In genomic region chr1:111441573-111442192, GRCh38 we compare ENCODE assay signal across 8 cellular contexts. TPM values are rescaled to one million over a fixed set of nuclear protein-coding genes. Genes with fewer than 3 reads are reported as not detected.
DNase-seq lines count a peak whose midpoint lies in the region; ATAC-seq and TF ChIP-seq lines count a peak whose summit lies in the region.

No MANE protein-coding gene starts in this region.

- intact Hi-C loops in colonic mucosa (cut with DNase I): loop anchor here (2.0 kb wide), 1 partner anchor 19 kb away; no protein-coding TSS in a partner anchor

- H3K27ac ChIP-seq in colonic mucosa (no peak overlapping the region), neuronal stem cell (replicated peaks; ENCODE audit: low read length) (peak overlapping the region; percentile 13)

- H3K4me3 ChIP-seq in AG10803 (ENCODE audit: low read length) (no peak overlapping the region), colonic mucosa (no peak overlapping the region), neuronal stem cell (ENCODE audit: low read length in 2 of 2) (no peak overlapping the region)

- H2BK5ac ChIP-seq in neuronal stem cell (ENCODE audit: low read length): no peak overlapping the region

- H3K9ac ChIP-seq in colonic mucosa (ENCODE audit: low read depth in 2 of 2, low read length in 2 of 2): no peak overlapping the region
- no peak overlapping the region for H3K9ac ChIP-seq in neuronal stem cell (ENCODE audit: low read depth, low read length, poor library complexity)

- H2AFZ ChIP-seq in neuronal stem cell (ENCODE audit: low read length): no peak overlapping the region

- H3K27me3 ChIP-seq in colonic mucosa (no peaks in the 10 kb centered on the region), neuronal stem cell (ENCODE audit: control insufficient read depth in 3 of 3, insufficient read depth in 3 of 3, low read depth in 1 of 3, low read length in 3 of 3) (no peaks in the 10 kb centered on the region)

- no peak overlapping the region for H2BK12ac ChIP-seq in neuronal stem cell (ENCODE audit: low read length)

- no peak overlapping the region for H4K8ac ChIP-seq in neuronal stem cell (ENCODE audit: low read depth, low read length)

- no peak overlapping the region for H3K4me2 ChIP-seq in neuronal stem cell (ENCODE audit: insufficient read depth, low read length, poor library complexity, severe bottlenecking)

- TF ChIP-seq CTCF in AG10803 (conservative IDR thresholded peaks at IDR 0.05; ENCODE audit: low read length): peak; percentile 43
- TF ChIP-seq CTCF in colonic mucosa (IDR thresholded peaks at IDR 0.05): peak; percentile 22

- POLR2A ChIA-PET in HEK293T (lab: Yijun Ruan, JAX): no interaction called here

- no peaks in the 10 kb centered on the region for H3K79me1 ChIP-seq in neuronal stem cell (ENCODE audit: low read depth, low read length)

- H4K91ac ChIP-seq in neuronal stem cell (ENCODE audit: low read depth, low read length, poor library complexity): no peak overlapping the region

- H3K14ac ChIP-seq in neuronal stem cell (ENCODE audit: low read length): no peak overlapping the region

- peak; percentile 28 to 69 for ATAC-seq in activated CD4-positive, CD25-positive, alpha-beta regulatory T cell treated with anti-CD3 and anti-CD28 coated beads, Interleukin-2, amount 50 U/mL, for 24 hours
- ATAC-seq in GM19452 (IDR thresholded peaks at IDR 0.05; ENCODE audit: unreplicated experiment): no peak

- H3K9me3 ChIP-seq in colonic mucosa: no peaks in the 10 kb centered on the region
- no peaks in the 10 kb centered on the region for H3K9me3 ChIP-seq in neuronal stem cell (replicated peaks in 1 of 2; ENCODE audit: control insufficient read depth in 2 of 2, insufficient read depth in 1 of 2, low read depth in 1 of 2, low read length in 2 of 2)

- H3K18ac ChIP-seq in neuronal stem cell (ENCODE audit: low read length): no peak overlapping the region

- H3K4me1 ChIP-seq in colonic mucosa (no peaks in the 10 kb centered on the region), neuronal stem cell (ENCODE audit: control insufficient read depth in 2 of 2, insufficient read depth in 1 of 2, low read depth in 1 of 2, low read length in 2 of 2) (no peaks in the 10 kb centered on the region)

- no peak overlapping the region for H2BK120ac ChIP-seq in neuronal stem cell (ENCODE audit: low read depth, low read length)

- no peak overlapping the region for H3K23ac ChIP-seq in neuronal stem cell (ENCODE audit: low read depth, low read length, poor library complexity)

- no peak overlapping the region for H2AK5ac ChIP-seq in neuronal stem cell (ENCODE audit: low read depth, low read length)

- no CpG with 5 or more reads among the region's 9 CpGs for WGBS in neuronal stem cell (ENCODE audit: extremely low coverage in 2 of 2, insufficient read length in 2 of 2, insufficient replicate concordance in 1 of 2), 2 donors

- CTCF ChIA-PET in HEK293T (lab: Yijun Ruan, JAX): interaction anchor here (0.6 to 0.7 kb wide), 2 partner anchors 14 to 551 kb away, joined by 3 to 4 read pairs; no protein-coding TSS in a partner anchor

- H3K4ac ChIP-seq in neuronal stem cell (ENCODE audit: low read length): no peak overlapping the region

- no peak overlapping the region for H2BK15ac ChIP-seq in neuronal stem cell (ENCODE audit: low read length)

- DNase-seq in AG10803 (ENCODE audit: low read depth): peak; percentile 9
- peak; percentile 57 for DNase-seq in HEK293T (ENCODE audit: extremely low spot score)
- peak; percentile 29 for DNase-seq in colonic mucosa
- DNase-seq in neuronal stem cell (ENCODE audit: low spot score): peak; percentile 15
- DNase-seq in hypothalamus (lab: John Stamatoyannopoulos, UW): no peak
- no peak for DNase-seq in NCI-H1092 (lab: John Stamatoyannopoulos, UW)

- peaks cover 10% of the 10 kb centered on the region for H3K36me3 ChIP-seq in colonic mucosa
- peaks cover 33 to 95% of the 10 kb centered on the region in 2 donors for H3K36me3 ChIP-seq in neuronal stem cell (replicated peaks in 1 of 2; ENCODE audit: control insufficient read depth in 2 of 2, insufficient read depth in 2 of 2, low read length in 2 of 2)

TF ChIP-seq in HEK293T, 16 proteins besides CTCF, POLR2A, EP300 and RAD21:
- TF ChIP-seq HDGF (IDR thresholded peaks at IDR 0.05; ENCODE audit: borderline replicate concordance) (no peak), ZNF384 (IDR thresholded peaks at IDR 0.05) (no peak), SUZ12 (IDR thresholded peaks at IDR 0.05) (no peak), ELF4 (IDR thresholded peaks at IDR 0.05) (no peak), NFRKB (IDR thresholded peaks at IDR 0.05) (no peak), ARNT (IDR thresholded peaks at IDR 0.05) (no peak), FOXM1 (IDR thresholded peaks at IDR 0.05; ENCODE audit: borderline replicate concordance) (no peak), L3MBTL2 (conservative IDR thresholded peaks at IDR 0.05) (no peak), PKNOX1 (IDR thresholded peaks at IDR 0.05) (no peak), TARDBP (IDR thresholded peaks at IDR 0.05) (no peak), BHLHE40 (IDR thresholded peaks at IDR 0.05; ENCODE audit: borderline replicate concordance) (no peak), FOXK2 (IDR thresholded peaks at IDR 0.05) (no peak), CTBP1 (IDR thresholded peaks at IDR 0.05; ENCODE audit: borderline replicate concordance) (no peak), LEF1 (IDR thresholded peaks at IDR 0.05; ENCODE audit: borderline replicate concordance) (no peak), FOXA1 (IDR thresholded peaks at IDR 0.05) (no peak), SP1 (IDR thresholded peaks at IDR 0.05) (no peak)

RNA-seq across cellular contexts. Expression of gene WDR77, which starts 7.4 kb away (rescaled TPM):
- 10 to 100 TPM; 19.9 to 42.0 TPM for total RNA-seq in colonic mucosa
- polyA plus RNA-seq in neuronal stem cell (2013, experiment 1 of 2): 20.2 TPM
- 20.5 TPM for polyA plus RNA-seq in neuronal stem cell (2013, experiment 2 of 2)

RNA-seq across cellular contexts. Expression of gene ATP5PB, which starts 7.6 kb away (rescaled TPM):
- 100 to 1,000 TPM; 488 to 502 TPM for total RNA-seq in colonic mucosa
- 235 TPM for polyA plus RNA-seq in neuronal stem cell (2013, experiment 1 of 2)
- polyA plus RNA-seq in neuronal stem cell (2013, experiment 2 of 2): 233 TPM

RNA-seq across cellular contexts. Expression of gene OVGP1, which starts 14.1 kb away (rescaled TPM):
- total RNA-seq in colonic mucosa: 1 to 10 TPM; 1.7 to 2.2 TPM
- 3.4 TPM for polyA plus RNA-seq in neuronal stem cell (2013, experiment 1 of 2)
- 3.9 TPM for polyA plus RNA-seq in neuronal stem cell (2013, experiment 2 of 2)

RNA-seq across cellular contexts. Expression of gene C1orf162, which starts 32.1 kb away (rescaled TPM):
- total RNA-seq in colonic mucosa: 1 to 10 TPM; 2.8 to 3.3 TPM
- 0.74 TPM for polyA plus RNA-seq in neuronal stem cell (2013, experiment 1 of 2)
- 1.00 TPM for polyA plus RNA-seq in neuronal stem cell (2013, experiment 2 of 2)

Comparison
In these comparisons a context has a peak if more than half of its experiments do, and no peak if none do; other contexts are left out.
1. DNase-seq: peak in AG10803 (single experiment), HEK293T (single experiment), colonic mucosa (single experiment) and neuronal stem cell (single experiment); none in hypothalamus (0 of 51) and NCI-H1092 (single experiment).